10 cellular contexts compared by ENCODE assay signal in the genomic region with DNA sequence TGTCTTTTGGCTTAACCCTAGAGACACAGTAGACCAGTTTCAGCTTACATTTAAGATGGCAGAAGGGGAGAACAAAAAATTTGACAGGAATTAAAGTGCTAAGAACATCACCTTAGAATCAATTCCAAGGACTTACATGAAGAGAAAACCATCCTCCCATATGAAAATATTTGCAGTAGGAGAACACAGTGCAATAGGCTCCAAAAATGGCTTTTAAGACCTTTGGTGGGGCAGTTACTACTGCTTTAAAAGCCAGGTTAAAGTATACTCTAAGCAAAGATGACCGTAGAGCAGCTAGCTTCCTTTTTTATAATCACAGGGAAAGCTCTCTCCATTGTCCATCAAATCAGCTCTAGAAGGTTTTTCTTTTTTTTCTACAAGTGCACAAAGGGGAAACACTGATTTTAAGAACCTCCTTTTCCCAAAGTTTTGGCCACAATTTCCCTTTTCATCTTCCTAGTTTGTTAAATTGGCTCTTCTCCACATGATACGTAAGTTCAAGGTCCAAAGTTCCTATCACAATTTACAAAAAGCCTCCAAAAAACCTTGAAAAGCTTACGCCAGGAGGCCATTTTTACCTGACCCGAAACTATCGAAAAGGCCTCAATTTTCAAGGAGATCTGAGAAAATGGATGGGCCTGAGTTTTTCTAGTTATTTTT. TPM values are rescaled to one million over a fixed set of nuclear protein-coding genes. Genes with fewer than 3 reads are reported as not detected.
A peak's percentile ranks its signal among the peaks of the same experiment; 100 is the strongest.
DNase-seq lines count a peak whose midpoint lies in the region; ATAC-seq and TF ChIP-seq lines count a peak whose summit lies in the region.
"Had no signal": no experiment of that assay in that cellular context is flagged by ENCODE, and none has a peak within 500 bp of the region (broad histone marks: within the 10 kb centered on the region; RNA-seq: fewer than 3 reads in every experiment).

No MANE protein-coding gene starts in this region.

- peaks cover 62% of the 10 kb centered on the region for H3K4me1 Mint-ChIP-seq in T-helper 17 cell

- H3K27me3 ChIP-seq in esophagus squamous epithelium (no peaks in the 10 kb centered on the region), parathyroid adenoma (ENCODE audit: control insufficient read depth, insufficient read depth, low read length) (no peaks in the 10 kb centered on the region)

- peak; percentile 31 for DNase-seq in CD1c-positive myeloid dendritic cell (ENCODE audit: extremely low spot score)
- no peak for DNase-seq in T-helper 17 cell
- DNase-seq in esophagus squamous epithelium (lab: John Stamatoyannopoulos, UW) = no peak
- no peak for DNase-seq in middle frontal gyrus (ENCODE audit: extremely low spot score, low spot score)
- DNase-seq in C1 segment of cervical spinal cord (lab: John Stamatoyannopoulos, UW) = no peak
- DNase-seq: activated CD4-positive, alpha-beta T cell treated with anti-CD3 and anti-CD28 coated beads, Interleukin-2, amount 50 U/mL, for 4 hours; NCI-H2029 had no signal

- H3K4me3 ChIP-seq in esophagus squamous epithelium = peak overlapping the region; percentile 57 to 82 (median 78)
- peak overlapping the region; percentile 100 for H3K4me3 ChIP-seq in parathyroid adenoma (ENCODE audit: low read depth, low read length)

- TF ChIP-seq CTCF in esophagus squamous epithelium (IDR thresholded peaks at IDR 0.05) (no peak), parathyroid adenoma (IDR thresholded peaks at IDR 0.05) (no peak)

- H3K9me3 ChIP-seq in T-helper 17 cell (ENCODE audit: control insufficient read depth, low read length, poor library complexity, severe bottlenecking) (no peaks in the 10 kb centered on the region), esophagus squamous epithelium (no peaks in the 10 kb centered on the region), parathyroid adenoma (ENCODE audit: control insufficient read depth, low read length) (peaks cover 9% of the 10 kb centered on the region)

- ATAC-seq in T-helper 17 cell (no peak), GM19397 (IDR thresholded peaks at IDR 0.05; ENCODE audit: unreplicated experiment) (no peak), HG03460 (IDR thresholded peaks at IDR 0.05; ENCODE audit: unreplicated experiment) (no peak)

- no peak overlapping the region for H2AFZ ChIP-seq in parathyroid adenoma

- peaks cover 25% of the 10 kb centered on the region for H3K36me3 Mint-ChIP-seq in T-helper 17 cell (ENCODE audit: low read depth)

- TF ChIP-seq POLR2A in esophagus squamous epithelium (IDR thresholded peaks at IDR 0.05) = peak in 1 of 4 donors; percentile 3

- peak overlapping the region; percentile 97 for H3K27ac Mint-ChIP-seq in T-helper 17 cell

- 47 to 53% methylated on average over 5 of the region's 5 CpGs for WGBS in esophagus squamous epithelium, 2 donors

- H3K4me3 Mint-ChIP-seq in T-helper 17 cell = peak overlapping the region; percentile 99

- H3K4me1 ChIP-seq in esophagus squamous epithelium (peaks cover 7 to 73% (median 7%) of the 10 kb centered on the region in 3 donors), parathyroid adenoma (peaks cover 9% of the 10 kb centered on the region)

- no peaks in the 10 kb centered on the region for H3K27me3 Mint-ChIP-seq in T-helper 17 cell

- peak overlapping the region; percentile 99 for H3K9ac ChIP-seq in parathyroid adenoma

- H3K27ac ChIP-seq in esophagus squamous epithelium (peak overlapping the region; percentile 93 to 99 (median 98)), parathyroid adenoma (peak overlapping the region; percentile 100)

- H3K79me2 ChIP-seq in parathyroid adenoma = peaks cover 34% of the 10 kb centered on the region

- H3K36me3 ChIP-seq in esophagus squamous epithelium (peaks cover 16 to 34% (median 24%) of the 10 kb centered on the region in 3 donors), parathyroid adenoma (ENCODE audit: control insufficient read depth, insufficient read depth, low read length) (peaks cover 45% of the 10 kb centered on the region)

- intact Hi-C loops in esophagus squamous epithelium (cut with DNase I) = no loop called here

- peak overlapping the region; percentile 72 for H3K4me2 ChIP-seq in parathyroid adenoma (ENCODE audit: low read length)

RNA-seq across cellular contexts. Expression of gene TXNIP, which starts 3.3 kb away (rescaled TPM):
- total RNA-seq in T-helper 17 cell (100 to 1,000 TPM; 567 to 927 TPM), esophagus squamous epithelium (100 to 1,000 TPM in 3 of 4 donors, 10 to 100 TPM in 1; 94.9 to 942 (median 328) TPM)

RNA-seq across cellular contexts. Expression of gene HJV, which starts 28.4 kb away (rescaled TPM):
- not detected for total RNA-seq in T-helper 17 cell
- total RNA-seq in esophagus squamous epithelium = not detected

RNA-seq across cellular contexts. Expression of gene POLR3GL, which starts 28.6 kb away (rescaled TPM):
- total RNA-seq in T-helper 17 cell (10 to 100 TPM; 22.2 to 24.1 TPM), esophagus squamous epithelium (10 to 100 TPM in 2 of 4 donors, 1 to 10 TPM in 2; 2.9 to 15.9 (median 9.8) TPM)

RNA-seq across cellular contexts. Expression of gene ANKRD34A, which starts 28.7 kb away (rescaled TPM):
- total RNA-seq in T-helper 17 cell (1 to 10 TPM in 1 of 2 donors, under 1 TPM in 1; 0.70 to 1.7 TPM), esophagus squamous epithelium (under 1 TPM; 0.04 to 0.67 (median 0.30) TPM)

RNA-seq across cellular contexts. Expression of gene LIX1L, which starts 35.3 kb away (rescaled TPM):
- total RNA-seq in T-helper 17 cell (10 to 100 TPM; 36.6 to 44.1 TPM), esophagus squamous epithelium (10 to 100 TPM in 1 of 4 donors, 1 to 10 TPM in 3; 1.9 to 12.2 (median 5.9) TPM)
